10 cellular contexts compared by ENCODE assay signal in the genomic region with DNA sequence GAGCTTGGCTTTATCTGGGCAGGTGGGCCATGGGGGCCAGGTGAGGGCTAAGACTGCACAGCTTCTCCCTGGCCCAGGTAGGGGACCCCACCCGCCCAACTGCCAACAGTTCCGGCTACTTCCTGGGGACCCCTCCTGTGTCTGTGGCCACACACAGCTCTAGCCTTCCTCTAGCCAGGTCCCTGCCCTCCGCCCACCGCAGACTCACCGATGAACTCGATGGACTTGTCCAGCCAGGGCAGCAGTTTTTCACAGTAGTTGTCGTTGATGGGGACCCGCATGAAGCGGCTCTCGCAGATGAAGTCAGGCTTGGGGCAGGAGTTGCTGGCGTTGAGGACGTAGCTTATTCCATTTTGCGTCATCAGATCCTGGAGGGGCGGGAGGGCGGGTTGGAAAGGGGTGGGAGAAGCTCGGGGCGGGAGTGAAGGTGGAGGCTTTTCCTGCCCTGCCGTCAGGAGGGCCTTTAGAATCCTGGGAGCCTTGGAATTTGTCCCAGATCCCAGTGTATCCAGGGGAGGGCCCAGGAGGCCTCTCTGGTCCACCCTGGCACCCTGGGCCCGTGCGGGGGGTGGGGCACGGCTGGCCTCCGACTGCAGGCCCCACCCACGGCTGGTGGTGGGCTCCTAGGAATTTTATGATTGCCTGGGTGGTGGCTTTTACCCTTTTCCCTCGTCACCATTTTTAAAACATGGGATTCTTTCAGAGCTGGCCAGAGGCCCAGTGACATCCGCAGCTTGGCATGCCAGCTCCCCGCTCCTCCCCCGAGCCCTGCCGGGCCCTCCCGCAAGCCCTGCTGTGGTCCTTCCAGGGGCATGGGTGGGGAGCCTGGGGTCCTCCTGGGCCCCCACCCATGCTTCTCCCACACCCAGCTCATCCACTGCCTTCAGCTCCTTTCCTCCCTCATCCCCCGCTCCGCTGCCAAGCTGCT.
A peak's percentile ranks its signal among the peaks of the same experiment; 100 is the strongest.
DNase-seq lines count a peak whose midpoint lies in the region; ATAC-seq and TF ChIP-seq lines count a peak whose summit lies in the region.
"Had no signal": no experiment of that assay in that cellular context is flagged by ENCODE, and none has a peak within 500 bp of the region (broad histone marks: within the 10 kb centered on the region; RNA-seq: fewer than 3 reads in every experiment).

No MANE protein-coding gene starts in this region.

- DNase-seq in cardiac fibroblast (ENCODE audit: low read depth in 2 of 2) (peak; percentile 57 to 85), NCI-H1048 (lab: John Stamatoyannopoulos, UW) (no peak), putamen (ENCODE audit: low spot score) (no peak)
- DNase-seq in activated naive CD4-positive, alpha-beta T cell treated with Interleukin-2 at 50 U/mL for 16 hours, result no peak
- DNase-seq: activated CD4-positive, alpha-beta memory T cell treated with anti-CD3 and anti-CD28 coated beads, Interleukin-2, amount 10 ng/mL, durations not matched to agents 7 days and 5 days had no signal

- TF ChIP-seq CTCF in HEK293 (tag by site-specific recombination; IDR thresholded peaks at IDR 0.05) (no peak), cardiac fibroblast (IDR thresholded peaks at IDR 0.05; ENCODE audit: low read depth, low read length) (no peak)

- CTCF ChIA-PET in HEK293 (lab: Yijun Ruan, JAX), result interaction anchor here (0.6 to 1.4 kb wide), 5 partner anchors 8 to 29 kb away, joined by 3 to 5 read pairs (median 3); no protein-coding TSS in a partner anchor

- no peak for ATAC-seq in GM21528 (IDR thresholded peaks at IDR 0.05; ENCODE audit: low FRiP score, unreplicated experiment)

- peaks cover 0 to 57% of the 10 kb centered on the region in 2 experiments; a peak in 1 of 3 replicates for H3K36me3 ChIP-seq in HEK293 (ENCODE audit: control insufficient read depth in 2 of 2, insufficient read depth in 1 of 2, low read length in 2 of 2)
- peaks cover 0 to 34% (median 9%) of the 10 kb centered on the region in 5 donors for H3K36me3 ChIP-seq in subcutaneous abdominal adipose tissue (ENCODE audit: control insufficient read depth in 5 of 5, insufficient read depth in 5 of 5, low read length in 5 of 5)

- H3K9me3 ChIP-seq in HEK293 (ENCODE audit: control insufficient read depth, insufficient read depth, low read depth, low read length) (no peaks in the 10 kb centered on the region), subcutaneous abdominal adipose tissue (ENCODE audit: control insufficient read depth in 5 of 5, low read length in 5 of 5) (no peaks in the 10 kb centered on the region)

- H3K4me3 ChIP-seq in HEK293 (ENCODE audit: low read depth, low read length) (no peak overlapping the region), cardiac fibroblast (replicated peaks in 1 of 2; ENCODE audit: low read depth in 2 of 2, low read length in 2 of 2) (no peak overlapping the region), subcutaneous abdominal adipose tissue (ENCODE audit: low read depth in 1 of 5, low read length in 5 of 5) (peak overlapping the region in 2 of 5 donors; percentile 13 to 37)

- H3K27ac ChIP-seq in HEK293 (ENCODE audit: extremely low read depth, low read depth, low read length), result no peak overlapping the region
- H3K27ac ChIP-seq in layer of hippocampus (ENCODE audit: low read depth, low read length), result peak overlapping the region; percentile 92
- H3K27ac ChIP-seq in subcutaneous abdominal adipose tissue (ENCODE audit: low read depth, low read length), result peak overlapping the region; percentile 69
- H3K27ac ChIP-seq: KMS-11 had no signal

- no peaks in the 10 kb centered on the region for H3K27me3 ChIP-seq in layer of hippocampus (ENCODE audit: control insufficient read depth, insufficient read depth, low read length)
- no peaks in the 10 kb centered on the region for H3K27me3 ChIP-seq in subcutaneous abdominal adipose tissue (ENCODE audit: control insufficient read depth in 5 of 5, insufficient read depth in 4 of 5, low read length in 5 of 5)

- H3K9ac ChIP-seq in subcutaneous abdominal adipose tissue (ENCODE audit: low read length in 5 of 5), result peak overlapping the region in 3 of 5 donors; percentile 0 to 65 (median 46)
- H3K9ac ChIP-seq: KMS-11 had no signal

- H3K4me1 ChIP-seq in HEK293 (ENCODE audit: control insufficient read depth, insufficient read depth, low read length), result no peaks in the 10 kb centered on the region
- H3K4me1 ChIP-seq in subcutaneous abdominal adipose tissue (ENCODE audit: control insufficient read depth in 5 of 5, insufficient read depth in 5 of 5, low read length in 5 of 5), result peaks cover 6 to 51% (median 36%) of the 10 kb centered on the region in 5 donors

- POLR2A ChIA-PET in HEK293 (lab: Yijun Ruan, JAX), result interaction anchor here (0.6 to 0.7 kb wide), 3 partner anchors 10 to 13 kb away, joined by 3 to 6 read pairs (median 4); no protein-coding TSS in a partner anchor

TF ChIP-seq in HEK293, 187 proteins besides CTCF, POLR2A, EP300 and RAD21:
- TF ChIP-seq GLIS2 (tag by site-specific recombination; IDR thresholded peaks at IDR 0.05) (peak; percentile 63), GLIS1 (tag by site-specific recombination; IDR thresholded peaks at IDR 0.05) (peak; percentile 75), PRDM1 (tag by site-specific recombination; IDR thresholded peaks at IDR 0.05) (no peak), ZNF23 (tag by site-specific recombination; IDR thresholded peaks at IDR 0.05; ENCODE audit: borderline replicate concordance) (no peak), KLF1 (tag by site-specific recombination; IDR thresholded peaks at IDR 0.05) (peak; percentile 48; the same call in 1 of the 2 replicates), REPIN1 (tag by site-specific recombination; IDR thresholded peaks at IDR 0.05; ENCODE audit: low read depth) (no peak), KLF8 (tag by site-specific recombination; IDR thresholded peaks at IDR 0.05) (0 out of 2 replicates have a peak, but pooled peaks have one; percentile 17)
- TF ChIP-seq, protein P1, sequence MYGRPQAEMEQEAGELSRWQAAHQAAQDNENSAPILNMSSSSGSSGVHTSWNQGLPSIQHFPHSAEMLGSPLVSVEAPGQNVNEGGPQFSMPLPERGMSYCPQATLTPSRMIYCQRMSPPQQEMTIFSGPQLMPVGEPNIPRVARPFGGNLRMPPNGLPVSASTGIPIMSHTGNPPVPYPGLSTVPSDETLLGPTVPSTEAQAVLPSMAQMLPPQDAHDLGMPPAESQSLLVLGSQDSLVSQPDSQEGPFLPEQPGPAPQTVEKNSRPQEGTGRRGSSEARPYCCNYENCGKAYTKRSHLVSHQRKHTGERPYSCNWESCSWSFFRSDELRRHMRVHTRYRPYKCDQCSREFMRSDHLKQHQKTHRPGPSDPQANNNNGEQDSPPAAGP (tag by site-specific recombination; IDR thresholded peaks at IDR 0.05), result peak; percentile 22; the same call in 1 of the 2 replicates
- TF ChIP-seq, protein P2, sequence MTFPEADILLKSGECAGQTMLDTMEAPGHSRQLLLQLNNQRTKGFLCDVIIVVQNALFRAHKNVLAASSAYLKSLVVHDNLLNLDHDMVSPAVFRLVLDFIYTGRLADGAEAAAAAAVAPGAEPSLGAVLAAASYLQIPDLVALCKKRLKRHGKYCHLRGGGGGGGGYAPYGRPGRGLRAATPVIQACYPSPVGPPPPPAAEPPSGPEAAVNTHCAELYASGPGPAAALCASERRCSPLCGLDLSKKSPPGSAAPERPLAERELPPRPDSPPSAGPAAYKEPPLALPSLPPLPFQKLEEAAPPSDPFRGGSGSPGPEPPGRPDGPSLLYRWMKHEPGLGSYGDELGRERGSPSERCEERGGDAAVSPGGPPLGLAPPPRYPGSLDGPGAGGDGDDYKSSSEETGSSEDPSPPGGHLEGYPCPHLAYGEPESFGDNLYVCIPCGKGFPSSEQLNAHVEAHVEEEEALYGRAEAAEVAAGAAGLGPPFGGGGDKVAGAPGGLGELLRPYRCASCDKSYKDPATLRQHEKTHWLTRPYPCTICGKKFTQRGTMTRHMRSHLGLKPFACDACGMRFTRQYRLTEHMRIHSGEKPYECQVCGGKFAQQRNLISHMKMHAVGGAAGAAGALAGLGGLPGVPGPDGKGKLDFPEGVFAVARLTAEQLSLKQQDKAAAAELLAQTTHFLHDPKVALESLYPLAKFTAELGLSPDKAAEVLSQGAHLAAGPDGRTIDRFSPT (tag by site-specific recombination; IDR thresholded peaks at IDR 0.05), result peak; percentile 25; the same call in 1 of the 2 replicates

Comparison
In these comparisons a context has a peak if more than half of its experiments do, and no peak if none do; other contexts are left out.
1. DNase-seq: peak in cardiac fibroblast (2 of 2); none in activated naive CD4-positive, alpha-beta T cell treated with Interleukin-2 at 50 U/mL for 16 hours (single experiment), NCI-H1048 (single experiment) and putamen (single experiment).